Comparison of ENCODE assay signal across 26 cellular contexts in genomic region chr3:74520895-74521294, GRCh38.
DNase-seq lines count a peak whose midpoint lies in the region; ATAC-seq, FAIRE-seq and TF ChIP-seq lines count a peak whose summit lies in the region.
"Had no signal": no experiment of that assay in that cellular context is flagged by ENCODE, and none has a peak within 500 bp of the region (broad histone marks: within the 10 kb centered on the region; RNA-seq: fewer than 3 reads in every experiment).

No MANE protein-coding gene starts in this region.

- no peaks in the 10 kb centered on the region for H3K9me1 ChIP-seq in IMR-90 (ENCODE audit: insufficient read depth, low read length)

- H2BK5ac ChIP-seq in IMR-90 (ENCODE audit: low read depth, low read length, poor library complexity, severe bottlenecking): no peak overlapping the region
- H2BK5ac ChIP-seq in H1 (ENCODE audit: low read depth, low read length): no peak overlapping the region

- CTCF ChIA-PET in IMR-90 (lab: Yijun Ruan, JAX) (no interaction called here), H1 (lab: Charles Lee; ENCODE audit: partially characterized antibody) (no interaction called here)

- DNase-seq in NCI-H748 (lab: John Stamatoyannopoulos, UW; ENCODE audit: unreplicated experiment) (peak; percentile 5), NCI-H748 treated with DMSO at 0.1 percent for 48 hours (lab: John Stamatoyannopoulos, UW) (no peak), GM23248 (peak; percentile 20), IMR-90 (peak; percentile 16), H1 (ENCODE audit: low read depth in 1 of 2, low spot score in 2 of 2) (no peak), G401 (ENCODE audit: low spot score) (no peak)
- DNase-seq: 8988T; ACHN; BE2C; C1 segment of cervical spinal cord; CD4-positive, alpha-beta memory T cell; CD4-positive, CD25-positive, alpha-beta regulatory T cell; CD8-positive, alpha-beta memory T cell; COR-L47; DMS 273 treated with DMSO at 0.1 percent for 48 hours; DMS153; DMS53; DMS79; DND-41; EL; GF-D8 had no signal

- POLR2A ChIA-PET in IMR-90 (lab: Charles Lee; ENCODE audit: unreplicated experiment) (no interaction called here), H1 (lab: Charles Lee; ENCODE audit: partially characterized antibody) (no interaction called here)

- no peaks in the 10 kb centered on the region for H3K9me2 ChIP-seq in GM23248 (ENCODE audit: insufficient read depth)

- H3K36me3 ChIP-seq in GM23248 (ENCODE audit: low read depth) (no peaks in the 10 kb centered on the region), IMR-90 (ENCODE audit: control insufficient read depth, insufficient read depth, low read length) (no peaks in the 10 kb centered on the region), H1 (ENCODE audit: control insufficient read depth in 2 of 4, insufficient read depth in 4 of 4, low read length in 3 of 4) (no peaks in the 10 kb centered on the region)
- H3K36me3 ChIP-seq: BE2C, BLaER1 had no signal

- no peak for TF ChIP-seq RAD21 in IMR-90 (IDR thresholded peaks at IDR 0.05; ENCODE audit: low read length)
- TF ChIP-seq RAD21 in H1 (IDR thresholded peaks at IDR 0.05 in 1 of 2, conservative IDR thresholded peaks at IDR 0.05 in 1 of 2; ENCODE audit: low read depth in 2 of 2, low read length in 2 of 2): no peak

- H4K91ac ChIP-seq in IMR-90 (ENCODE audit: insufficient read depth, low read depth, low read length) (no peak overlapping the region), H1 (replicated peaks; ENCODE audit: insufficient read length, low read length) (no peak overlapping the region)

- no peaks in the 10 kb centered on the region for H3K9me3 ChIP-seq in GM23248 (ENCODE audit: low read depth)
- H3K9me3 ChIP-seq in IMR-90 (ENCODE audit: control insufficient read depth, insufficient read depth, low read length): no peaks in the 10 kb centered on the region
- H3K9me3 ChIP-seq in H1 (ENCODE audit: insufficient read depth in 2 of 2, low read depth in 1 of 2, low read length in 1 of 2): no peaks in the 10 kb centered on the region
- H3K9me3 ChIP-seq: BE2C, BLaER1 had no signal

- dilution Hi-C loops in IMR-90 (cut with HindIII; ENCODE audit: low sequenced_read_pairs, unreplicated experiment): no loop called here

- no peak overlapping the region for H4K5ac ChIP-seq in IMR-90 (ENCODE audit: low read depth, low read length)
- H4K5ac ChIP-seq in H1 (ENCODE audit: insufficient read length, low read depth, low read length): no peak overlapping the region

- no peak for FAIRE-seq in H1 (lab: Jason Lieb, UNC)
- FAIRE-seq: GM12891, GM19239 had no signal

- ATAC-seq in IMR-90 (ENCODE audit: low read depth): no peak
- ATAC-seq in GM21825 (IDR thresholded peaks at IDR 0.05; ENCODE audit: unreplicated experiment): no peak
- no peak for ATAC-seq in HG02970 (IDR thresholded peaks at IDR 0.05; ENCODE audit: low FRiP score, unreplicated experiment)

- H4K20me1 ChIP-seq in GM23248 (ENCODE audit: insufficient read depth): no peaks in the 10 kb centered on the region
- H4K20me1 ChIP-seq in IMR-90 (ENCODE audit: insufficient read depth, low read length): no peaks in the 10 kb centered on the region
- no peaks in the 10 kb centered on the region for H4K20me1 ChIP-seq in H1 (replicated peaks in 1 of 2; ENCODE audit: control insufficient read depth in 1 of 2, insufficient read depth in 2 of 2, low read length in 2 of 2)
- H4K20me1 ChIP-seq: BLaER1 had no signal

- H3K9ac ChIP-seq in GM23248 (no peak overlapping the region), IMR-90 (ENCODE audit: low read depth, low read length) (no peak overlapping the region), H1 (replicated peaks in 1 of 4; ENCODE audit: extremely low read depth in 1 of 4, low read depth in 3 of 4, low read length in 3 of 4) (no peak overlapping the region)
- H3K9ac ChIP-seq: BLaER1 had no signal

- in situ Hi-C loops in GM23248 (cut with MboI) (no loop called here), IMR-90 (cut with MboI; ENCODE audit: low sequenced_read_pairs) (no loop called here), G401 (cut with HindIII; ENCODE audit: low sequenced_read_pairs) (no loop called here)

- H3K23me2 ChIP-seq in H1 (ENCODE audit: low read depth, low read length): no peaks in the 10 kb centered on the region

- no peak overlapping the region for H2BK12ac ChIP-seq in H1 (ENCODE audit: low read depth, low read length)

- no peak overlapping the region for H2BK120ac ChIP-seq in IMR-90 (ENCODE audit: low read depth, low read length)
- no peak overlapping the region for H2BK120ac ChIP-seq in H1 (replicated peaks; ENCODE audit: low read depth, low read length)

- H3K56ac ChIP-seq in IMR-90 (ENCODE audit: extremely low read depth, insufficient read depth, low read length): no peak overlapping the region
- no peak overlapping the region for H3K56ac ChIP-seq in H1 (replicated peaks; ENCODE audit: insufficient read length, low read depth, low read length)

- H2BK20ac ChIP-seq in IMR-90 (ENCODE audit: low read depth, low read length): no peak overlapping the region
- H2BK20ac ChIP-seq in H1 (ENCODE audit: low read length): no peak overlapping the region

- 0 out of 2 replicates have a peak, but pooled peaks cover 9% of the 10 kb centered on the region for H3F3A ChIP-seq in GM23248 (ENCODE audit: insufficient read depth)

- H3K23ac ChIP-seq in IMR-90 (ENCODE audit: low read depth, low read length): no peak overlapping the region
- no peak overlapping the region for H3K23ac ChIP-seq in H1 (ENCODE audit: insufficient read length)

- H3K27ac ChIP-seq in GM23248: no peak overlapping the region
- H3K27ac ChIP-seq in IMR-90 (ENCODE audit: insufficient read depth, low read length): no peak overlapping the region
- H3K27ac ChIP-seq in H1 (ENCODE audit: low read depth, low read length): no peak overlapping the region
- H3K27ac ChIP-seq: BLaER1 had no signal

- H2AK9ac ChIP-seq in IMR-90 (replicated peaks; ENCODE audit: low read depth, low read length, poor library complexity): no peak overlapping the region

- H2BK15ac ChIP-seq in IMR-90 (ENCODE audit: low read depth, low read length) (no peak overlapping the region), H1 (ENCODE audit: low read length) (no peak overlapping the region)

- H3K18ac ChIP-seq in IMR-90 (ENCODE audit: low read depth, low read length): no peak overlapping the region
- H3K18ac ChIP-seq in H1 (ENCODE audit: extremely low read depth, low read length): no peak overlapping the region

- WGBS in GM23248 (ENCODE audit: low coverage in 1 of 2, low lambda C conversion rate in 2 of 2, missing lambda C conversion rate in 2 of 2), 2 experiments: 88 to 90% methylated on average over 3 of the region's 3 CpGs
- no CpG with 5 or more reads among the region's 3 CpGs for WGBS in IMR-90 (ENCODE audit: extremely low coverage in 2 of 2, insufficient read length in 1 of 2), 2 experiments
- WGBS in H1 (ENCODE audit: extremely low coverage in 1 of 2, insufficient coverage in 1 of 2, insufficient read length in 1 of 2, insufficient replicate concordance in 2 of 2, low coverage in 1 of 2, low lambda C conversion rate in 2 of 2, missing lambda C conversion rate in 1 of 2), 2 experiments: 86% methylated on average over 3 of the region's 3 CpGs; no CpG with 5 or more reads in 1 of the 2 experiments

- TF ChIP-seq POLR2A in IMR-90 (IDR thresholded peaks at IDR 0.05; ENCODE audit: low read depth, low read length): no peak
- no peak for TF ChIP-seq POLR2A in H1 (IDR thresholded peaks at IDR 0.05; ENCODE audit: control extremely low read depth in 1 of 2, low read depth in 2 of 2, low read length in 2 of 2)

- TF ChIP-seq CTCF in IMR-90 (conservative IDR thresholded peaks at IDR 0.05; ENCODE audit: low read depth, low read length): no peak
- TF ChIP-seq CTCF in H1 (IDR thresholded peaks at IDR 0.05; ENCODE audit: control extremely low read depth in 1 of 3, insufficient read depth in 1 of 3, low read depth in 1 of 3, low read length in 3 of 3): no peak

- no peak overlapping the region for H3K14ac ChIP-seq in IMR-90 (replicated peaks; ENCODE audit: low read depth, low read length)
- no peak overlapping the region for H3K14ac ChIP-seq in H1 (ENCODE audit: insufficient read length)

- H3K79me2 ChIP-seq in GM23248 (ENCODE audit: insufficient read depth): peaks cover 8% of the 10 kb centered on the region
- no peaks in the 10 kb centered on the region for H3K79me2 ChIP-seq in H1 (ENCODE audit: control insufficient read depth in 1 of 2, insufficient read depth in 2 of 2, low read length in 2 of 2)

- H2AK5ac ChIP-seq in IMR-90 (ENCODE audit: low read depth, low read length) (no peak overlapping the region), H1 (ENCODE audit: low read depth, low read length) (no peak overlapping the region)

- H3K4me3 ChIP-seq in GM23248 (no peak overlapping the region), IMR-90 (ENCODE audit: insufficient read depth, low read depth, low read length) (no peak overlapping the region), H1 (ENCODE audit: extremely low read depth in 1 of 4, insufficient read depth in 2 of 4, low read depth in 3 of 4, low read length in 4 of 4) (no peak overlapping the region)
- H3K4me3 ChIP-seq: BLaER1 had no signal

- H4K8ac ChIP-seq in IMR-90 (ENCODE audit: low read depth in 2 of 2, low read length in 2 of 2): no peak overlapping the region
- no peak overlapping the region for H4K8ac ChIP-seq in H1 (ENCODE audit: extremely low read depth, insufficient read depth, low read length)

- no TSS peak for BruUV-seq in IMR-90 (replicated peaks; lab: Mats Ljungman, UMichigan)

- H2AFZ ChIP-seq in GM23248 (no peak overlapping the region), IMR-90 (replicated peaks; ENCODE audit: low read length, poor library complexity) (no peak overlapping the region), H1 (ENCODE audit: low read length) (no peak overlapping the region)

- H3K4me1 ChIP-seq in GM23248 (ENCODE audit: insufficient read depth) (peaks cover 31% of the 10 kb centered on the region), IMR-90 (ENCODE audit: control insufficient read depth, insufficient read depth, low read length) (no peaks in the 10 kb centered on the region; the same call in 1 of the 2 replicates), H1 (replicated peaks in 1 of 4; ENCODE audit: control insufficient read depth in 3 of 4, insufficient read depth in 4 of 4, low read length in 3 of 4) (no peaks in the 10 kb centered on the region)
- H3K4me1 ChIP-seq: BE2C, BLaER1 had no signal

- H3K79me1 ChIP-seq in IMR-90 (ENCODE audit: low read depth in 1 of 2, low read length in 2 of 2) (no peaks in the 10 kb centered on the region), H1 (ENCODE audit: low read depth, low read length) (no peaks in the 10 kb centered on the region)

- no peak overlapping the region for H3K4me2 ChIP-seq in GM23248 (ENCODE audit: unreplicated experiment)
- H3K4me2 ChIP-seq in IMR-90 (ENCODE audit: low read depth, low read length): no peak overlapping the region
- no peak overlapping the region for H3K4me2 ChIP-seq in H1 (ENCODE audit: insufficient read depth in 1 of 2, low read depth in 2 of 2, low read length in 2 of 2)
- H3K4me2 ChIP-seq: BLaER1 had no signal

- no peak overlapping the region for H3K4ac ChIP-seq in IMR-90 (ENCODE audit: low read depth, low read length)
- H3K4ac ChIP-seq in H1 (replicated peaks; ENCODE audit: insufficient read length, low read depth, low read length): no peak overlapping the region

- intact Hi-C loops in IMR-90 (cut with micrococcal nuclease): no loop called here

- TF ChIP-seq EP300 in H1 (IDR thresholded peaks at IDR 0.05; ENCODE audit: borderline replicate concordance in 1 of 2, low read depth in 2 of 2, low read length in 2 of 2): no peak

- H3K27me3 ChIP-seq in GM23248 (replicated peaks; ENCODE audit: insufficient read depth) (no peaks in the 10 kb centered on the region), IMR-90 (ENCODE audit: control insufficient read depth, insufficient read depth, low read length) (no peaks in the 10 kb centered on the region), H1 (replicated peaks in 1 of 4; ENCODE audit: control insufficient read depth in 3 of 4, extremely low read depth in 1 of 4, insufficient read depth in 3 of 4, low read length in 3 of 4) (no peaks in the 10 kb centered on the region)
- H3K27me3 ChIP-seq: BE2C, BLaER1 had no signal

Comparison
In these comparisons a context has a peak if more than half of its experiments do, and no peak if none do; other contexts are left out.
1. DNase-seq: peak in NCI-H748 (single experiment), GM23248 (single experiment) and IMR-90 (single experiment); none in NCI-H748 treated with DMSO at 0.1 percent for 48 hours (single experiment), H1 (0 of 2) and G401 (single experiment).